Comparison of ENCODE assay signal across 17 cellular contexts in genomic region chr2:205543937-205544702, GRCh38.
DNase-seq lines count a peak whose midpoint lies in the region; ATAC-seq and TF ChIP-seq lines count a peak whose summit lies in the region.
"Had no signal": no experiment of that assay in that cellular context is flagged by ENCODE, and none has a peak within 500 bp of the region (broad histone marks: within the 10 kb centered on the region; RNA-seq: fewer than 3 reads in every experiment).

No MANE protein-coding gene starts in this region.

- H3K4me1 Mint-ChIP-seq in activated CD4-positive, alpha-beta T cell treated with anti-CD3 and anti-CD28 coated beads, Interleukin-2, amount 10 ng/mL, durations not matched to agents 24 days and 14 days = peaks cover 16% of the 10 kb centered on the region
- peaks cover 53% of the 10 kb centered on the region for H3K4me1 Mint-ChIP-seq in brain
- H3K4me1 Mint-ChIP-seq: CD8-positive, alpha-beta memory T cell had no signal

- peaks cover 5% of the 10 kb centered on the region for H3K27me3 Mint-ChIP-seq in activated CD4-positive, alpha-beta T cell treated with anti-CD3 and anti-CD28 coated beads, Interleukin-2, amount 10 ng/mL, durations not matched to agents 24 days and 14 days
- no peaks in the 10 kb centered on the region for H3K27me3 Mint-ChIP-seq in brain
- H3K27me3 Mint-ChIP-seq: activated naive CD4-positive, alpha-beta T cell treated with anti-CD3 and anti-CD28 coated beads, Interleukin-2, amount 10 ng/mL, durations not matched to agents 7 days and 5 days; CD8-positive, alpha-beta memory T cell had no signal

- peaks cover 3% of the 10 kb centered on the region for H3K9me3 Mint-ChIP-seq in activated CD4-positive, alpha-beta T cell treated with anti-CD3 and anti-CD28 coated beads, Interleukin-2, amount 10 ng/mL, durations not matched to agents 24 days and 14 days
- no peaks in the 10 kb centered on the region for H3K9me3 Mint-ChIP-seq in brain
- H3K9me3 Mint-ChIP-seq: activated naive CD4-positive, alpha-beta T cell treated with anti-CD3 and anti-CD28 coated beads, Interleukin-2, amount 10 ng/mL, durations not matched to agents 7 days and 5 days; CD8-positive, alpha-beta memory T cell had no signal

- TF ChIP-seq CTCF in brain (conservative IDR thresholded peaks at IDR 0.05) = no peak

- no peak for DNase-seq in activated CD4-positive, alpha-beta T cell treated with anti-CD3 and anti-CD28 coated beads, Interleukin-2, amount 10 ng/mL, durations not matched to agents 24 days and 14 days
- no peak for DNase-seq in activated CD4-positive, alpha-beta T cell treated with anti-CD3 and anti-CD28 coated beads for 1 hour
- peak; percentile 35 for DNase-seq in NCI-H1694 (lab: John Stamatoyannopoulos, UW)
- DNase-seq in stimulated activated naive CD8-positive, alpha-beta T cell treated with anti-CD3 and anti-CD28 coated beads, Interleukin-15, Interleukin-2, amounts not matched to agents 100 U/mL and 50 U/mL, for 24 hours = no peak
- DNase-seq in OCI-M2 (lab: John Stamatoyannopoulos, UW; ENCODE audit: unreplicated experiment) = no peak
- no peak for DNase-seq in Kasumi-1 (lab: John Stamatoyannopoulos, UW)
- no peak for DNase-seq in NCI-H2107 (lab: John Stamatoyannopoulos, UW)
- DNase-seq: activated naive CD4-positive, alpha-beta T cell treated with anti-CD3 and anti-CD28 coated beads, Interleukin-2, amount 10 ng/mL, durations not matched to agents 7 days and 5 days; CD8-positive, alpha-beta memory T cell; DMS79 treated with DMSO at 0.1 percent for 48 hours; heart left ventricle; NCI-H1092; NCI-H774; nucleus accumbens; T1000 had no signal

- no peaks in the 10 kb centered on the region for H3K36me3 Mint-ChIP-seq in activated CD4-positive, alpha-beta T cell treated with anti-CD3 and anti-CD28 coated beads, Interleukin-2, amount 10 ng/mL, durations not matched to agents 24 days and 14 days (ENCODE audit: low read depth)
- H3K36me3 Mint-ChIP-seq in brain = no peaks in the 10 kb centered on the region
- H3K36me3 Mint-ChIP-seq: activated naive CD4-positive, alpha-beta T cell treated with anti-CD3 and anti-CD28 coated beads, Interleukin-2, amount 10 ng/mL, durations not matched to agents 7 days and 5 days; CD8-positive, alpha-beta memory T cell had no signal

- intact Hi-C loops in activated CD4-positive, alpha-beta T cell treated with anti-CD3 and anti-CD28 coated beads, Interleukin-2, amount 10 ng/mL, durations not matched to agents 24 days and 14 days (cut with micrococcal nuclease) = loop anchor here (5.0 kb wide), 2 partner anchors 68 to 138 kb away; partner anchors contain the start of gene NRP2

- ATAC-seq in stimulated activated naive CD8-positive, alpha-beta T cell treated with anti-CD3 and anti-CD28 coated beads, Interleukin-15, Interleukin-2, amounts not matched to agents 100 U/mL and 50 U/mL, for 24 hours = peak; percentile 78
- ATAC-seq: heart left ventricle, K562 had no signal

- H3K4me3 Mint-ChIP-seq in activated CD4-positive, alpha-beta T cell treated with anti-CD3 and anti-CD28 coated beads, Interleukin-2, amount 10 ng/mL, durations not matched to agents 24 days and 14 days = no peak overlapping the region
- H3K4me3 Mint-ChIP-seq in brain = peak overlapping the region in 3 of 5 experiments; percentile 9 to 24 (median 22)
- H3K4me3 Mint-ChIP-seq: activated naive CD4-positive, alpha-beta T cell treated with anti-CD3 and anti-CD28 coated beads, Interleukin-2, amount 10 ng/mL, durations not matched to agents 7 days and 5 days; CD8-positive, alpha-beta memory T cell had no signal

- peak overlapping the region; percentile 71 for H3K27ac Mint-ChIP-seq in activated CD4-positive, alpha-beta T cell treated with anti-CD3 and anti-CD28 coated beads, Interleukin-2, amount 10 ng/mL, durations not matched to agents 24 days and 14 days
- H3K27ac Mint-ChIP-seq in brain = peak overlapping the region; percentile 17 to 86 (median 68)
- H3K27ac Mint-ChIP-seq: activated naive CD4-positive, alpha-beta T cell treated with anti-CD3 and anti-CD28 coated beads, Interleukin-2, amount 10 ng/mL, durations not matched to agents 7 days and 5 days; CD8-positive, alpha-beta memory T cell had no signal
